9 cellular contexts compared by ENCODE assay signal in the genomic region with DNA sequence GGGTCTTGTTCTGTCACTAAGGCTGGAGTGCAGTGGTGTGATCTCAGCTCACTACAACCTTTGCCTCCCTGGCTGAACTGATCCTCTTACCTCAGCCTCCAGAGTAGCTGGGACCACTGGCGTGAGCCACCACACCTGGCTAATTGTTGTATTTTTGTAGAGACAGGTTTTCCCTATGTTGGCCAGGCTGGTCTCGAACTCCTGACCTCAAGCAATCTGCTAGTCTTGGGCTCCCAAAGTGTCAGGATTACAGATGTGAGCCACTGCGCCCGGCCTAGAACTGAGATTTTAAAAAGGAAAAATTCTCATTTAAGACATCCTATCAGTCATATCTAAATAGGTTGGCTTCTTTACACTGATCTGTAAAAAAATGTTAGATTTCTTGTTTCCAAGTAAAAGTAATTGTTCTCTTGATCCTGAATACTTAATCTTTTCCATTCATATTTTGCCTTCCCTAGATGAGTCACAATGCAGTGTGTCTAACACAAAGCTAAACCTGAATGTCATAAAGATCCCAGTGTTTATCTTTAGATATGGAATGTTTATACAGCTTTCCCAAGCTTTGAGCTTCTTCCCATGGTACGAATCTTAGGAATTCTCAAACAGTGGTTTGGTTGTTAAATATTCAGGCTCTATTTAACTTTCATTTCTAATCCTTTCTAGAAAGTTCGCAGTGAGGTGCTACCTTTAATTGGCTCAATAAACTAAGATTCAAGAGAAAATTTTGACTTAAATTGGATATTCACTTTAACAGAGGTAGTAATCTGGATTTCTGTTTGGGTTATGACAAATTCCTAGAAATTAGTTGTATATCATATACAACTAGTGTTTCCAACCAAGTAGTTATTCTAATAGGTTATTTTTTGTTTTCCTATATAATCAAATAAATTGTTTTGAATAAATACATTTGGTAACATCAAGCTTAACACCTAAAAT. TPM values are rescaled to one million over a fixed set of nuclear protein-coding genes. Genes with fewer than 3 reads are reported as not detected.
DNase-seq lines count a peak whose midpoint lies in the region; ATAC-seq and TF ChIP-seq lines count a peak whose summit lies in the region.
"Had no signal": no experiment of that assay in that cellular context is flagged by ENCODE, and none has a peak within 500 bp of the region (broad histone marks: within the 10 kb centered on the region; RNA-seq: fewer than 3 reads in every experiment).

No MANE protein-coding gene starts in this region.

- peak; percentile 36 for DNase-seq in HuH-7 (ENCODE audit: low spot score)
- DNase-seq in mammary epithelial cell: peak; percentile 32
- DNase-seq in iris pigment epithelial cell (ENCODE audit: low read depth): peak; percentile 57
- DNase-seq in MM.1S: no peak
- no peak for DNase-seq in stimulated activated naive CD4-positive, alpha-beta T cell treated with Interleukin-2 at 50 U/mL for 16 hours (lab: John Stamatoyannopoulos, UW)
- DNase-seq: left cardiac atrium had no signal

- H3K27ac ChIP-seq in 22Rv1: peak overlapping the region; percentile 39
- no peak overlapping the region for H3K27ac ChIP-seq in mammary epithelial cell (ENCODE audit: insufficient read depth, low read depth, low read length)
- H3K27ac ChIP-seq in MM.1S (ENCODE audit: low read length): no peak overlapping the region

- no peaks in the 10 kb centered on the region for H3F3A ChIP-seq in MM.1S (ENCODE audit: insufficient read depth, low read length)

- 79% methylated on average over 6 of the region's 6 CpGs for WGBS in mammary epithelial cell (ENCODE audit: low coverage, missing lambda C conversion rate)

- CTCF ChIA-PET in mammary epithelial cell (lab: Charles Lee; ENCODE audit: low non-redundant PET): interaction anchor here (0.8 kb wide), 1 partner anchor 91 kb away, joined by 5 read pairs; no protein-coding TSS in a partner anchor

- H3K4me2 ChIP-seq in mammary epithelial cell (ENCODE audit: insufficient read depth, low read depth, low read length) (no peak overlapping the region), MM.1S (ENCODE audit: low read depth, low read length) (no peak overlapping the region)

- H3K79me2 ChIP-seq in mammary epithelial cell (ENCODE audit: insufficient read depth, low read length) (no peaks in the 10 kb centered on the region), MM.1S (ENCODE audit: low read length) (no peaks in the 10 kb centered on the region)

- intact Hi-C loops in mammary epithelial cell (cut with micrococcal nuclease): loop anchor here (5.0 kb wide), 4 partner anchors 68 to 273 kb away; a partner anchor contains a TSS

- H3K4me1 ChIP-seq in mammary epithelial cell (ENCODE audit: insufficient read depth, low read length): peaks cover 38% of the 10 kb centered on the region
- no peaks in the 10 kb centered on the region for H3K4me1 ChIP-seq in MM.1S (ENCODE audit: low read length)

- no TSS peak for BruUV-seq in mammary epithelial cell (replicated peaks; lab: Mats Ljungman, UMichigan)

- no peak for TF ChIP-seq CTCF in 22Rv1 (IDR thresholded peaks at IDR 0.05)
- no peak for TF ChIP-seq CTCF in mammary epithelial cell (conservative IDR thresholded peaks at IDR 0.05 in 1 of 2, IDR thresholded peaks at IDR 0.05 in 1 of 2; ENCODE audit: extremely low read depth in 1 of 2, insufficient read depth in 1 of 2, low read depth in 1 of 2, low read length in 2 of 2)
- no peak for TF ChIP-seq CTCF in MM.1S (IDR thresholded peaks at IDR 0.05; ENCODE audit: low read length)

- in situ Hi-C loops in mammary epithelial cell (cut with MboI; ENCODE audit: low sequenced_read_pairs in 2 of 2): no loop called here

- H3K9ac ChIP-seq in mammary epithelial cell (ENCODE audit: insufficient read depth, low read length) (no peak overlapping the region), MM.1S (ENCODE audit: low read length) (no peak overlapping the region)

- H3K9me2 ChIP-seq in MM.1S (replicated peaks; ENCODE audit: insufficient read depth, low read length): no peaks in the 10 kb centered on the region

- H3K36me3 ChIP-seq in mammary epithelial cell (ENCODE audit: insufficient read depth, low read length) (no peaks in the 10 kb centered on the region), MM.1S (replicated peaks; ENCODE audit: insufficient read depth, low read length) (no peaks in the 10 kb centered on the region)

- no peak overlapping the region for H3K4me3 ChIP-seq in mammary epithelial cell (replicated peaks in 1 of 3; ENCODE audit: insufficient read depth in 1 of 3, low read depth in 2 of 3, low read length in 3 of 3)
- no peak overlapping the region for H3K4me3 ChIP-seq in MM.1S (ENCODE audit: low read length)

- H3K9me3 ChIP-seq in mammary epithelial cell (replicated peaks; ENCODE audit: insufficient read depth, low read length) (no peaks in the 10 kb centered on the region), MM.1S (replicated peaks; ENCODE audit: insufficient read depth, low read length) (no peaks in the 10 kb centered on the region)

- H4K20me1 ChIP-seq in mammary epithelial cell (ENCODE audit: insufficient read depth, low read length): no peaks in the 10 kb centered on the region
- no peaks in the 10 kb centered on the region for H4K20me1 ChIP-seq in MM.1S (ENCODE audit: insufficient read depth, low read length)

- H3K27me3 ChIP-seq in mammary epithelial cell (ENCODE audit: insufficient read depth, low read length) (no peaks in the 10 kb centered on the region), MM.1S (replicated peaks; ENCODE audit: insufficient read depth, low read length) (no peaks in the 10 kb centered on the region)

- dilution Hi-C loops in mammary epithelial cell (cut with HindIII; ENCODE audit: low sequenced_read_pairs): no loop called here

- ATAC-seq in GM21529 (IDR thresholded peaks at IDR 0.05; ENCODE audit: unreplicated experiment) (no peak), GM19023 (IDR thresholded peaks at IDR 0.05; ENCODE audit: unreplicated experiment) (no peak)

- peak overlapping the region; percentile 13 for H2AFZ ChIP-seq in mammary epithelial cell (ENCODE audit: low read depth, low read length)
- no peak overlapping the region for H2AFZ ChIP-seq in MM.1S (ENCODE audit: low read length)

RNA-seq across cellular contexts. Expression of a gene that starts 12.1 kb away (rescaled TPM):
- total RNA-seq in mammary epithelial cell: 100 to 1,000 TPM; 219 to 285 TPM
- polyA plus RNA-seq in mammary epithelial cell: 76.2 TPM
- 447 TPM for polyA minus RNA-seq in mammary epithelial cell

Comparison
In these comparisons a context has a peak if more than half of its experiments do, and no peak if none do; other contexts are left out.
1. DNase-seq: peak in HuH-7 (single experiment), mammary epithelial cell (single experiment) and iris pigment epithelial cell (single experiment); none in MM.1S (single experiment) and stimulated activated naive CD4-positive, alpha-beta T cell treated with Interleukin-2 at 50 U/mL for 16 hours (single experiment).